ENCODE assay signal across 8 cellular contexts in genomic region chr17:31094600-31095238, GRCh38. TPM values are rescaled to one million over a fixed set of nuclear protein-coding genes. Genes with fewer than 3 reads are reported as not detected.
DNase-seq lines count a peak whose midpoint lies in the region; ATAC-seq and TF ChIP-seq lines count a peak whose summit lies in the region.

Gene NF1, plus strand, starts transcription at chr17:31094977. Its CDS starts 333 bp downstream, at chr17:31095310.

- H3K4me3 ChIP-seq in AG10803 (ENCODE audit: low read length) (peak within 1 kb of the TSS; percentile 87), kidney epithelial cell (ENCODE audit: low read depth, low read length) (peak within 1 kb of the TSS; percentile 94)

- DNase-seq in AG10803 (ENCODE audit: low read depth), result peak; percentile 94
- peak; percentile 99 for DNase-seq in NCI-H510A treated with DMSO at 0.1 percent for 48 hours (lab: John Stamatoyannopoulos, UW)
- peak; percentile 77 to 83 for DNase-seq in activated CD4-positive, alpha-beta T cell treated with anti-CD3 and anti-CD28 coated beads for 24 hours (ENCODE audit: low read depth in 2 of 2)
- peak; percentile 98 for DNase-seq in cerebellum (ENCODE audit: low spot score)
- peak; percentile 66 for DNase-seq in kidney epithelial cell (ENCODE audit: low read depth)
- peak; percentile 93 for DNase-seq in stimulated activated CD4-positive, alpha-beta T cell treated with anti-CD3 and anti-CD28 coated beads, Interleukin-15, amount 100 ng/mL, for 24 hours

- ATAC-seq in GM19035 (IDR thresholded peaks at IDR 0.05; ENCODE audit: unreplicated experiment) (peak; percentile 85), HG03432 (IDR thresholded peaks at IDR 0.05; ENCODE audit: unreplicated experiment) (peak; percentile 83)

- TF ChIP-seq CTCF in AG10803 (conservative IDR thresholded peaks at IDR 0.05; ENCODE audit: low read length) (no peak), kidney epithelial cell (IDR thresholded peaks at IDR 0.05; ENCODE audit: insufficient read depth, low read length, poor library complexity, severe bottlenecking) (no peak)

- no peaks in the 10 kb centered on the region for H3K27me3 ChIP-seq in kidney epithelial cell (ENCODE audit: control insufficient read depth, insufficient read depth, low read length)

- no peaks in the 10 kb centered on the region for H3K36me3 ChIP-seq in kidney epithelial cell (ENCODE audit: control insufficient read depth, insufficient read depth, low read length)

RNA-seq across cellular contexts. Expression of gene NF1, which starts in this region (rescaled TPM):
- 176 TPM for total RNA-seq in cerebellum
- 39.0 and 49.6 TPM in 2 replicates for total RNA-seq in kidney epithelial cell

Comparison
In these comparisons a context has a peak if more than half of its experiments do, and no peak if none do; other contexts are left out.
1. Peak in every context shown above with its lines: DNase-seq, ATAC-seq and H3K4me3 ChIP-seq.